Comparison of ENCODE assay signal across 8 cellular contexts in genomic region chr22:39240841-39241631, GRCh38.
A peak's percentile ranks its signal among the peaks of the same experiment; 100 is the strongest.
DNase-seq lines count a peak whose midpoint lies in the region; ATAC-seq and TF ChIP-seq lines count a peak whose summit lies in the region.

No MANE protein-coding gene starts in this region.

- peak overlapping the region; percentile 18 for H3K4me3 ChIP-seq in mucosa of stomach (ENCODE audit: low read length)

- H3K9me3 ChIP-seq in mucosa of stomach (ENCODE audit: control insufficient read depth, low read length): no peaks in the 10 kb centered on the region

- CTCF ChIA-PET in RWPE1 (lab: Yijun Ruan, JAX): interaction anchor here (0.7 kb wide), 1 partner anchor 11 kb away, joined by 5 read pairs; no protein-coding TSS in a partner anchor

- intact Hi-C loops in dendritic cell treated with granulocyte-macrophage colony-stimulating factor and Interleukin-4, amounts not matched to agents 40 ng/mL and 50 ng/mL, for 4 days (cut with micrococcal nuclease): loop anchor here (5.0 kb wide), 2 partner anchors 41 to 61 kb away; no protein-coding TSS in a partner anchor

- peak overlapping the region; percentile 90 for H3K27ac ChIP-seq in RWPE1

- POLR2A ChIA-PET in RWPE1 (lab: Yijun Ruan, JAX; ENCODE audit: low non-redundant PET): interaction anchor here (0.5 kb wide), 1 partner anchor 62 kb away, joined by 4 read pairs; no protein-coding TSS in a partner anchor

- peaks cover 85% of the 10 kb centered on the region for H3K36me3 Mint-ChIP-seq in dendritic cell treated with granulocyte-macrophage colony-stimulating factor and Interleukin-4, amounts not matched to agents 40 ng/mL and 50 ng/mL, for 4 days (ENCODE audit: low read depth)

- no peak for TF ChIP-seq CTCF in RWPE1 (conservative IDR thresholded peaks at IDR 0.05; ENCODE audit: low read depth)

- peak; percentile 13 for DNase-seq in EL
- DNase-seq in RWPE1 (ENCODE audit: low spot score): peak; percentile 55
- DNase-seq in GM19238 (ENCODE audit: insufficient read length, low spot score): no peak
- no peak for DNase-seq in NCI-H446 treated with DMSO at 0.1 percent for 48 hours (lab: John Stamatoyannopoulos, UW)

- ATAC-seq in HG03565 (IDR thresholded peaks at IDR 0.05; ENCODE audit: unreplicated experiment): no peak
- no peak for ATAC-seq in GM21515 (IDR thresholded peaks at IDR 0.05; ENCODE audit: unreplicated experiment)

- no peaks in the 10 kb centered on the region for H3K9me3 Mint-ChIP-seq in dendritic cell treated with granulocyte-macrophage colony-stimulating factor and Interleukin-4, amounts not matched to agents 40 ng/mL and 50 ng/mL, for 4 days

- H3K4me1 Mint-ChIP-seq in dendritic cell treated with granulocyte-macrophage colony-stimulating factor and Interleukin-4, amounts not matched to agents 40 ng/mL and 50 ng/mL, for 4 days (ENCODE audit: low read depth): peaks cover 76% of the 10 kb centered on the region

- H3K27me3 Mint-ChIP-seq in dendritic cell treated with granulocyte-macrophage colony-stimulating factor and Interleukin-4, amounts not matched to agents 40 ng/mL and 50 ng/mL, for 4 days: peaks cover 76% of the 10 kb centered on the region

- peaks cover 29% of the 10 kb centered on the region for H3K27me3 ChIP-seq in mucosa of stomach (ENCODE audit: control insufficient read depth, insufficient read depth, low read length)

- H3K27ac Mint-ChIP-seq in dendritic cell treated with granulocyte-macrophage colony-stimulating factor and Interleukin-4, amounts not matched to agents 40 ng/mL and 50 ng/mL, for 4 days: peak overlapping the region; percentile 79

- H3K9ac ChIP-seq in mucosa of stomach (ENCODE audit: low read length): peak overlapping the region; percentile 17

- peaks cover 80% of the 10 kb centered on the region for H3K4me1 ChIP-seq in mucosa of stomach (ENCODE audit: control insufficient read depth, insufficient read depth, low read length)

- H3K4me3 Mint-ChIP-seq in dendritic cell treated with granulocyte-macrophage colony-stimulating factor and Interleukin-4, amounts not matched to agents 40 ng/mL and 50 ng/mL, for 4 days: peak overlapping the region; percentile 87

- no peaks in the 10 kb centered on the region for H3K36me3 ChIP-seq in mucosa of stomach (ENCODE audit: control insufficient read depth, insufficient read depth, low read length)

Comparison
In these comparisons a context has a peak if more than half of its experiments do, and no peak if none do; other contexts are left out.
1. DNase-seq: peak in EL (single experiment) and RWPE1 (single experiment); none in GM19238 (single experiment) and NCI-H446 treated with DMSO at 0.1 percent for 48 hours (single experiment).